Comparison of ENCODE assay signal across 8 cellular contexts in genomic region chr10:93702278-93703001, GRCh38. TPM values are rescaled to one million over a fixed set of nuclear protein-coding genes. Genes with fewer than 3 reads are reported as not detected.
DNase-seq lines count a peak whose midpoint lies in the region; ATAC-seq and TF ChIP-seq lines count a peak whose summit lies in the region.

Gene FRA10AC1 (minus strand): TSS chr10:93702592. CDS start chr10:93700106, 2,486 bp downstream.

- peaks cover 10% of the 10 kb centered on the region for H3K4me1 ChIP-seq in GM23248 (ENCODE audit: insufficient read depth)

- DNase-seq in EL (peak; percentile 90), GM23248 (peak; percentile 94), LHCN-M2 (ENCODE audit: low read depth) (peak; percentile 89), RKO (ENCODE audit: low spot score) (peak; percentile 91), fibroblast of the conjunctiva (ENCODE audit: low read depth) (peak; percentile 80)
- DNase-seq in stimulated activated naive CD8-positive, alpha-beta T cell treated with anti-CD3 and anti-CD28 coated beads, Interleukin-15, Interleukin-2, amounts not matched to agents 100 U/mL and 50 U/mL, for 24 hours: peak; percentile 94

- peaks cover 11% of the 10 kb centered on the region for H3K4me1 Mint-ChIP-seq in activated T-helper 17 cell treated with anti-CD3 and anti-CD28 coated beads, Interleukin-2, amount 50 U/mL, for 72 hours
- H3K4me1 Mint-ChIP-seq in nephron: peaks cover 4% of the 10 kb centered on the region

- H3K9me2 ChIP-seq in GM23248 (ENCODE audit: insufficient read depth): no peaks in the 10 kb centered on the region

- TF ChIP-seq CTCF in nephron (IDR thresholded peaks at IDR 0.05; ENCODE audit: unreplicated experiment in 3 of 3): peak; percentile 50 to 64 (median 56)

- H3K27me3 ChIP-seq in GM23248 (replicated peaks; ENCODE audit: insufficient read depth): no peaks in the 10 kb centered on the region

- H3K9me3 Mint-ChIP-seq in activated T-helper 17 cell treated with anti-CD3 and anti-CD28 coated beads, Interleukin-2, amount 50 U/mL, for 72 hours: no peaks in the 10 kb centered on the region
- no peaks in the 10 kb centered on the region for H3K9me3 Mint-ChIP-seq in nephron

- 0 to 2% methylated on average over 28 to 51 of the region's 51 CpGs for WGBS in GM23248 (ENCODE audit: low coverage in 1 of 2, low lambda C conversion rate in 2 of 2, missing lambda C conversion rate in 2 of 2), 2 experiments

- H3K27ac ChIP-seq in GM23248: peak within 1 kb of the TSS; percentile 92

- peaks cover 8% of the 10 kb centered on the region; the same call in 1 of the 2 replicates for H3F3A ChIP-seq in GM23248 (ENCODE audit: insufficient read depth)

- H3K27me3 Mint-ChIP-seq in activated T-helper 17 cell treated with anti-CD3 and anti-CD28 coated beads, Interleukin-2, amount 50 U/mL, for 72 hours: no peaks in the 10 kb centered on the region
- no peaks in the 10 kb centered on the region for H3K27me3 Mint-ChIP-seq in nephron (ENCODE audit: low read depth)

- H3K9ac ChIP-seq in GM23248: peak within 1 kb of the TSS; percentile 97

- peak within 1 kb of the TSS; percentile 100 for H3K4me2 ChIP-seq in GM23248 (ENCODE audit: unreplicated experiment)

- in situ Hi-C loops in GM23248 (cut with MboI): no loop called here

- H4K20me1 ChIP-seq in GM23248 (ENCODE audit: insufficient read depth): no peaks in the 10 kb centered on the region

- H3K27ac Mint-ChIP-seq in activated T-helper 17 cell treated with anti-CD3 and anti-CD28 coated beads, Interleukin-2, amount 50 U/mL, for 72 hours: no peak within 1 kb of the TSS
- H3K27ac Mint-ChIP-seq in nephron: no peak within 1 kb of the TSS

- H3K9me3 ChIP-seq in GM23248 (ENCODE audit: low read depth): no peaks in the 10 kb centered on the region

- no peak within 1 kb of the TSS for H3K4me3 Mint-ChIP-seq in activated T-helper 17 cell treated with anti-CD3 and anti-CD28 coated beads, Interleukin-2, amount 50 U/mL, for 72 hours
- no peak within 1 kb of the TSS for H3K4me3 Mint-ChIP-seq in nephron

- peak within 1 kb of the TSS; percentile 91 for H3K4me3 ChIP-seq in GM23248

- H3K79me2 ChIP-seq in GM23248 (ENCODE audit: insufficient read depth): peaks cover 38% of the 10 kb centered on the region

- peak within 1 kb of the TSS; percentile 100 for H2AFZ ChIP-seq in GM23248

- H3K36me3 ChIP-seq in GM23248 (ENCODE audit: low read depth): peaks cover 22% of the 10 kb centered on the region

- ATAC-seq in activated T-helper 17 cell treated with anti-CD3 and anti-CD28 coated beads, Interleukin-2, amount 50 U/mL, for 72 hours (replicated peaks): peak; percentile 86
- ATAC-seq in stimulated activated naive CD8-positive, alpha-beta T cell treated with anti-CD3 and anti-CD28 coated beads, Interleukin-15, Interleukin-2, amounts not matched to agents 100 U/mL and 50 U/mL, for 24 hours: peak; percentile 92

- H3K36me3 Mint-ChIP-seq in activated T-helper 17 cell treated with anti-CD3 and anti-CD28 coated beads, Interleukin-2, amount 50 U/mL, for 72 hours (ENCODE audit: low read depth): peaks cover 29% of the 10 kb centered on the region
- H3K36me3 Mint-ChIP-seq in nephron (ENCODE audit: low read depth): peaks cover 6% of the 10 kb centered on the region

RNA-seq across cellular contexts. Expression of gene FRA10AC1, which starts in this region (rescaled TPM):
- total RNA-seq in GM23248 (2014; rRNA removed; shearing (Covaris generic)): 7.6 and 17.1 TPM in 2 replicates
- polyA plus RNA-seq in GM23248 (2016; fragmentation: Nextera tagmentation; extraction: Ambion mirVana): 14.8 and 17.0 TPM in 2 replicates
- 6.9 and 7.7 TPM in 2 replicates for total RNA-seq in LHCN-M2 (2014; rRNA removed)
- 6.0 TPM for polyA plus RNA-seq in LHCN-M2 (2012)
- 10 to 100 TPM; 15.5 to 19.8 TPM for total RNA-seq in activated T-helper 17 cell treated with anti-CD3 and anti-CD28 coated beads, Interleukin-2, amount 50 U/mL, for 72 hours

Comparison
In these comparisons a context has a peak if more than half of its experiments do, and no peak if none do; other contexts are left out.
1. Peak in every context shown above with its lines: DNase-seq, ATAC-seq, H3K4me3 ChIP-seq and H3K27ac ChIP-seq.